Comparison of ENCODE assay signal across 1 cellular context in the genomic region with DNA sequence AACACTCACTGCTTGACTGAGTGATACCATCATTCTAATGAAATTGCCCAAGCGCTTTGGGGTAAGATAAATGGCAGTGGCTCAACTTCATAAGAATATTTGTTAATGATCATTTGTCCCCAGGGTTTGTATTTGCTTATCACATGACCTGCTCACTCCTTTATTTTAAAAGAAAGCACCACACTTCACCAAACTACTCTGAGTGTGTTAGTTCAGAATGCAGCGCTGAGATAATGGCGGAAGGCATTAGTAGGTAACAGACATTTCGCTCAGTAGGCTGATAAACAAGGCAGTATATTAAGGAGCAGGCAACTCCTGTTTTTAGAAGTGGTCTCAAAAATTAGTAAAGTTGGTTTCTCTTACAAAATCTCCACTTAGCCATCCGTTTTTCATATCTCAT.
TF ChIP-seq lines count a peak whose summit lies in the region.

No MANE protein-coding gene starts in this region.

TF ChIP-seq in GM12878, 131 proteins besides CTCF, POLR2A, EP300 and RAD21 (continued from another document):
- TF ChIP-seq, protein P1, sequence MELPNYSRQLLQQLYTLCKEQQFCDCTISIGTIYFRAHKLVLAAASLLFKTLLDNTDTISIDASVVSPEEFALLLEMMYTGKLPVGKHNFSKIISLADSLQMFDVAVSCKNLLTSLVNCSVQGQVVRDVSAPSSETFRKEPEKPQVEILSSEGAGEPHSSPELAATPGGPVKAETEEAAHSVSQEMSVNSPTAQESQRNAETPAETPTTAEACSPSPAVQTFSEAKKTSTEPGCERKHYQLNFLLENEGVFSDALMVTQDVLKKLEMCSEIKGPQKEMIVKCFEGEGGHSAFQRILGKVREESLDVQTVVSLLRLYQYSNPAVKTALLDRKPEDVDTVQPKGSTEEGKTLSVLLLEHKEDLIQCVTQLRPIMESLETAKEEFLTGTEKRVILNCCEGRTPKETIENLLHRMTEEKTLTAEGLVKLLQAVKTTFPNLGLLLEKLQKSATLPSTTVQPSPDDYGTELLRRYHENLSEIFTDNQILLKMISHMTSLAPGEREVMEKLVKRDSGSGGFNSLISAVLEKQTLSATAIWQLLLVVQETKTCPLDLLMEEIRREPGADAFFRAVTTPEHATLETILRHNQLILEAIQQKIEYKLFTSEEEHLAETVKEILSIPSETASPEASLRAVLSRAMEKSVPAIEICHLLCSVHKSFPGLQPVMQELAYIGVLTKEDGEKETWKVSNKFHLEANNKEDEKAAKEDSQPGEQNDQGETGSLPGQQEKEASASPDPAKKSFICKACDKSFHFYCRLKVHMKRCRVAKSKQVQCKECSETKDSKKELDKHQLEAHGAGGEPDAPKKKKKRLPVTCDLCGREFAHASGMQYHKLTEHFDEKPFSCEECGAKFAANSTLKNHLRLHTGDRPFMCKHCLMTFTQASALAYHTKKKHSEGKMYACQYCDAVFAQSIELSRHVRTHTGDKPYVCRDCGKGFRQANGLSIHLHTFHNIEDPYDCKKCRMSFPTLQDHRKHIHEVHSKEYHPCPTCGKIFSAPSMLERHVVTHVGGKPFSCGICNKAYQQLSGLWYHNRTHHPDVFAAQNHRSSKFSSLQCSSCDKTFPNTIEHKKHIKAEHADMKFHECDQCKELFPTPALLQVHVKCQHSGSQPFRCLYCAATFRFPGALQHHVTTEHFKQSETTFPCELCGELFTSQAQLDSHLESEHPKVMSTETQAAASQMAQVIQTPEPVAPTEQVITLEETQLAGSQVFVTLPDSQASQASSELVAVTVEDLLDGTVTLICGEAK (IDR thresholded peaks at IDR 0.05; ENCODE audit: borderline replicate concordance), result peak; percentile 33; the same call in 1 of the 2 replicates
- TF ChIP-seq, protein P2, sequence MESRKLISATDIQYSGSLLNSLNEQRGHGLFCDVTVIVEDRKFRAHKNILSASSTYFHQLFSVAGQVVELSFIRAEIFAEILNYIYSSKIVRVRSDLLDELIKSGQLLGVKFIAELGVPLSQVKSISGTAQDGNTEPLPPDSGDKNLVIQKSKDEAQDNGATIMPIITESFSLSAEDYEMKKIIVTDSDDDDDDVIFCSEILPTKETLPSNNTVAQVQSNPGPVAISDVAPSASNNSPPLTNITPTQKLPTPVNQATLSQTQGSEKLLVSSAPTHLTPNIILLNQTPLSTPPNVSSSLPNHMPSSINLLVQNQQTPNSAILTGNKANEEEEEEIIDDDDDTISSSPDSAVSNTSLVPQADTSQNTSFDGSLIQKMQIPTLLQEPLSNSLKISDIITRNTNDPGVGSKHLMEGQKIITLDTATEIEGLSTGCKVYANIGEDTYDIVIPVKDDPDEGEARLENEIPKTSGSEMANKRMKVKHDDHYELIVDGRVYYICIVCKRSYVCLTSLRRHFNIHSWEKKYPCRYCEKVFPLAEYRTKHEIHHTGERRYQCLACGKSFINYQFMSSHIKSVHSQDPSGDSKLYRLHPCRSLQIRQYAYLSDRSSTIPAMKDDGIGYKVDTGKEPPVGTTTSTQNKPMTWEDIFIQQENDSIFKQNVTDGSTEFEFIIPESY (IDR thresholded peaks at IDR 0.05), result 0 out of 2 replicates have a peak, but pooled peaks have one; percentile 12
- TF ChIP-seq GATAD2B (conservative IDR thresholded peaks at IDR 0.05; ENCODE audit: low read depth), result no peak
- TF ChIP-seq EZH2 (IDR thresholded peaks at IDR 0.05; ENCODE audit: borderline replicate concordance, control insufficient read depth, low read depth, low read length), result no peak
- peak; percentile 68; the same call in 1 of the 2 replicates for TF ChIP-seq MLLT1 (IDR thresholded peaks at IDR 0.05)
- TF ChIP-seq, protein P3, sequence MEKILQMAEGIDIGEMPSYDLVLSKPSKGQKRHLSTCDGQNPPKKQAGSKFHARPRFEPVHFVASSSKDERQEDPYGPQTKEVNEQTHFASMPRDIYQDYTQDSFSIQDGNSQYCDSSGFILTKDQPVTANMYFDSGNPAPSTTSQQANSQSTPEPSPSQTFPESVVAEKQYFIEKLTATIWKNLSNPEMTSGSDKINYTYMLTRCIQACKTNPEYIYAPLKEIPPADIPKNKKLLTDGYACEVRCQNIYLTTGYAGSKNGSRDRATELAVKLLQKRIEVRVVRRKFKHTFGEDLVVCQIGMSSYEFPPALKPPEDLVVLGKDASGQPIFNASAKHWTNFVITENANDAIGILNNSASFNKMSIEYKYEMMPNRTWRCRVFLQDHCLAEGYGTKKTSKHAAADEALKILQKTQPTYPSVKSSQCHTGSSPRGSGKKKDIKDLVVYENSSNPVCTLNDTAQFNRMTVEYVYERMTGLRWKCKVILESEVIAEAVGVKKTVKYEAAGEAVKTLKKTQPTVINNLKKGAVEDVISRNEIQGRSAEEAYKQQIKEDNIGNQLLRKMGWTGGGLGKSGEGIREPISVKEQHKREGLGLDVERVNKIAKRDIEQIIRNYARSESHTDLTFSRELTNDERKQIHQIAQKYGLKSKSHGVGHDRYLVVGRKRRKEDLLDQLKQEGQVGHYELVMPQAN (conservative IDR thresholded peaks at IDR 0.05), result 0 out of 2 replicates have a peak, but pooled peaks have one; percentile 6
- peak; percentile 49; the same call in 1 of the 2 replicates for TF ChIP-seq RAD51 (IDR thresholded peaks at IDR 0.05)
